Comparison of ENCODE assay signal across 8 cellular contexts in the genomic region with DNA sequence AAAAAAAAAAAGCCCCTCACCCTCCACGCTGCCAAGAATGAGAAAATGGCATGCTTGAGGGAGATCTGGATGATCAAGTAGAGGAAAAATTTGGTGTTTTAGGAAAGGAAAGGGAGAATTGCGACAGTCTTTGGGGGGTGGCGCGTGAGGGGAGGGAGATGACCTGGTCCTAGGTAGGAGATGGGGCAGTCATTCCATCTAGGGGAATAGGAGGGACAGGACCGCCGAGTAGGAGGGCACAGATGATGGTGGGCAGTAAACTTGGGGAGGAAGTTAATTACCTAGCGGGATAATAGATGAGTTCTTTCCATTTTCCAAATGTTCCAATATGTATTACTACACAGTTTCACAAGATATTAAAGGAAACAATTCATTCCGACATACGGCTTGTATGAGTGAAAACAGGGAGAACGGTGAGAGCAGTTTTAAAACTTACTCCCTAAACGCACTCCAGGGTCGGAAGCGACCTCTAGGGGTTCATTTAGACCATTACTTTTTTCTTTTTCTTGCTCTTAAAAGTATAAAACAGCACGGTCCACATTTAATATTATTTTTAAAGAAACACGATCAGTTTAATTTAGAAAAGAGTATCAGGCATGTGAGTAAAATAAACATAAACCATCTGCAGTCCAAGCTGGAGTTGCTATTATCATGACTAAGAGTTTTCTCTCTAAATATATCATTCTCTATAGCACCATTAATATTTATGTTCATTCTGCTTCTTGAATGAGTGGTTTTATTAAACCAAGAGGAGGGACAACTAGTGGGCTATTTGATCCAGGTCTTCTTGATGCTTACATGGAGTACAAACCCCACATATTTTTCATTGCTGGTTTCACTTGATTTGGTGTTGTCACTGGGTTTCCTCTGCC. TPM values are rescaled to one million over a fixed set of nuclear protein-coding genes. Genes with fewer than 3 reads are reported as not detected.
DNase-seq lines count a peak whose midpoint lies in the region; ATAC-seq, FAIRE-seq and TF ChIP-seq lines count a peak whose summit lies in the region.

No MANE protein-coding gene starts in this region.

- TF ChIP-seq CTCF in GM20000 (IDR thresholded peaks at IDR 0.05; ENCODE audit: extremely low read depth, missing control alignments) (peak; percentile 44), astrocyte (IDR thresholded peaks at IDR 0.05; ENCODE audit: insufficient read depth, low read depth, low read length) (peak; percentile 64)

- FAIRE-seq in astrocyte (lab: Jason Lieb, UNC), result no peak
- peak; percentile 74 for FAIRE-seq in islet of Langerhans (lab: Jason Lieb, UNC)

- no peak overlapping the region for H3K27ac ChIP-seq in CD4-positive, alpha-beta memory T cell (ENCODE audit: low read depth, low read length)
- H3K27ac ChIP-seq in astrocyte (ENCODE audit: low read depth, low read length) (no peak overlapping the region), stomach smooth muscle (ENCODE audit: low read length) (no peak overlapping the region)

- CTCF ChIA-PET in CD4-positive, alpha-beta memory T cell (lab: Charles Lee; ENCODE audit: partially characterized antibody), result interaction anchor here (0.7 to 6.0 kb wide), 15 partner anchors 8 to 233 kb away, joined by 3 to 38 read pairs (median 3); a partner anchor contains a TSS

- H3K9me3 Mint-ChIP-seq in CD4-positive, alpha-beta memory T cell, result peaks cover 0 to 2% (median 0%) of the 10 kb centered on the region in 8 donors
- H3K9me3 Mint-ChIP-seq in astrocyte (ENCODE audit: unreplicated experiment), result no peaks in the 10 kb centered on the region

- no peak overlapping the region for H3K4me3 ChIP-seq in CD4-positive, alpha-beta memory T cell (ENCODE audit: low read length in 2 of 2)
- peak overlapping the region; percentile 44 for H3K4me3 ChIP-seq in astrocyte (ENCODE audit: insufficient read depth, low read depth, low read length)
- peak overlapping the region; percentile 4 to 54 for H3K4me3 ChIP-seq in stomach smooth muscle (ENCODE audit: low read length in 2 of 2)

- no peaks in the 10 kb centered on the region for H3K36me3 ChIP-seq in CD4-positive, alpha-beta memory T cell (ENCODE audit: insufficient read depth, low read length)
- H3K36me3 ChIP-seq in astrocyte (ENCODE audit: insufficient read depth, low read length), result no peaks in the 10 kb centered on the region
- H3K36me3 ChIP-seq in stomach smooth muscle (ENCODE audit: control insufficient read depth in 2 of 2, insufficient read depth in 2 of 2, low read length in 2 of 2), result no peaks in the 10 kb centered on the region

- H3K27me3 ChIP-seq in CD4-positive, alpha-beta memory T cell (ENCODE audit: insufficient read depth, low read length), result no peaks in the 10 kb centered on the region
- H3K27me3 ChIP-seq in astrocyte (ENCODE audit: insufficient read depth, low read length) (peaks cover 3% of the 10 kb centered on the region), stomach smooth muscle (ENCODE audit: control insufficient read depth in 1 of 2, insufficient read depth in 2 of 2, low read length in 2 of 2) (peaks cover 0 to 2% of the 10 kb centered on the region in 2 donors)

- no peak for ATAC-seq in GM19397 (IDR thresholded peaks at IDR 0.05; ENCODE audit: unreplicated experiment)

- peak in 4 of 5 donors; percentile 60 to 64 (median 62) for DNase-seq in CD4-positive, alpha-beta memory T cell
- peak; percentile 47 for DNase-seq in GM20000 (ENCODE audit: low spot score)
- peak; percentile 55 for DNase-seq in NCI-H748 treated with DMSO at 0.1 percent for 48 hours (lab: John Stamatoyannopoulos, UW)
- no peak for DNase-seq in astrocyte (ENCODE audit: low read depth)
- no peak for DNase-seq in NCI-H2029 (lab: John Stamatoyannopoulos, UW)

- H3K4me3 Mint-ChIP-seq in CD4-positive, alpha-beta memory T cell, result peak overlapping the region; percentile 38 to 67 (median 58)
- peak overlapping the region; percentile 54 for H3K4me3 Mint-ChIP-seq in astrocyte (ENCODE audit: unreplicated experiment)

- no peaks in the 10 kb centered on the region for H4K20me1 ChIP-seq in astrocyte (ENCODE audit: insufficient read depth, low read length)

- H3K9ac ChIP-seq in astrocyte (ENCODE audit: low read length) (peak overlapping the region; percentile 52), stomach smooth muscle (ENCODE audit: low read length in 2 of 2) (peak overlapping the region in 1 of 2 donors; percentile 7)

- H3K4me1 Mint-ChIP-seq in CD4-positive, alpha-beta memory T cell, result peaks cover 16 to 38% (median 23%) of the 10 kb centered on the region in 4 donors
- H3K4me1 Mint-ChIP-seq in astrocyte (ENCODE audit: low read depth, unreplicated experiment), result peaks cover 5% of the 10 kb centered on the region

- peak overlapping the region; percentile 82 for H3K4me2 ChIP-seq in astrocyte (ENCODE audit: low read length)

- intact Hi-C loops in CD4-positive, alpha-beta memory T cell (cut with micrococcal nuclease), result loop anchor here (1.0 to 10.0 kb wide), 4 partner anchors 91 to 841 kb away; no protein-coding TSS in a partner anchor

- POLR2A ChIA-PET in CD4-positive, alpha-beta memory T cell (lab: Charles Lee; ENCODE audit: partially characterized antibody), result no interaction called here

- peaks cover 2 to 9% of the 10 kb centered on the region in 2 donors for H3K27me3 Mint-ChIP-seq in CD4-positive, alpha-beta memory T cell
- peaks cover 4% of the 10 kb centered on the region for H3K27me3 Mint-ChIP-seq in astrocyte (ENCODE audit: low read depth, unreplicated experiment)

- peak overlapping the region in 4 of 7 donors; percentile 16 to 54 (median 24) for H3K27ac Mint-ChIP-seq in CD4-positive, alpha-beta memory T cell
- H3K27ac Mint-ChIP-seq in astrocyte (ENCODE audit: unreplicated experiment), result no peak overlapping the region

- peaks cover 0 to 6% of the 10 kb centered on the region in 2 donors for H3K36me3 Mint-ChIP-seq in CD4-positive, alpha-beta memory T cell
- no peaks in the 10 kb centered on the region for H3K36me3 Mint-ChIP-seq in astrocyte (ENCODE audit: low read depth, unreplicated experiment)

- peak overlapping the region; percentile 73 for H2AFZ ChIP-seq in astrocyte (ENCODE audit: low read depth, low read length)

- H3K4me1 ChIP-seq in CD4-positive, alpha-beta memory T cell (ENCODE audit: insufficient read depth, low read length), result peaks cover 23% of the 10 kb centered on the region
- H3K4me1 ChIP-seq in astrocyte (ENCODE audit: insufficient read depth, low read length) (peaks cover 8% of the 10 kb centered on the region), stomach smooth muscle (ENCODE audit: control insufficient read depth, insufficient read depth, low read length) (peaks cover 16% of the 10 kb centered on the region)

- H3K9me3 ChIP-seq in CD4-positive, alpha-beta memory T cell (ENCODE audit: control insufficient read depth in 1 of 2, low read length in 2 of 2), result no peaks in the 10 kb centered on the region
- no peaks in the 10 kb centered on the region for H3K9me3 ChIP-seq in astrocyte (ENCODE audit: insufficient read depth, low read depth, low read length)
- H3K9me3 ChIP-seq in stomach smooth muscle (ENCODE audit: control insufficient read depth in 2 of 2, low read length in 2 of 2), result no peaks in the 10 kb centered on the region

- H3K79me2 ChIP-seq in astrocyte (ENCODE audit: insufficient read depth, low read length), result peaks cover 16% of the 10 kb centered on the region

RNA-seq across cellular contexts. Expression of a gene that starts 3.0 kb away (rescaled TPM):
- total RNA-seq in CD4-positive, alpha-beta memory T cell, result 10 to 100 TPM; 12.1 to 13.6 TPM
- polyA plus RNA-seq in CD4-positive, alpha-beta memory T cell, result 10 to 100 TPM in 1 of 2 donors, 1 to 10 TPM in 1; 4.5 to 11.6 TPM
- total RNA-seq in astrocyte, result 19.9 and 20.0 TPM in 2 replicates

RNA-seq across cellular contexts. Expression of a gene that starts 11.5 kb away (rescaled TPM):
- total RNA-seq in CD4-positive, alpha-beta memory T cell, result 1 to 10 TPM; 5.2 to 5.4 TPM
- polyA plus RNA-seq in CD4-positive, alpha-beta memory T cell, result 1 to 10 TPM; 2.3 to 6.7 TPM
- total RNA-seq in astrocyte, result 32.1 and 36.3 TPM in 2 replicates

RNA-seq across cellular contexts. Expression of a gene that starts 41.1 kb away (rescaled TPM):
- not detected for total RNA-seq in CD4-positive, alpha-beta memory T cell
- not detected for polyA plus RNA-seq in CD4-positive, alpha-beta memory T cell
- not detected in 2 replicates for total RNA-seq in astrocyte

Comparison
In these comparisons a context has a peak if more than half of its experiments do, and no peak if none do; other contexts are left out.
1. DNase-seq: peak in CD4-positive, alpha-beta memory T cell (4 of 5), GM20000 (single experiment) and NCI-H748 treated with DMSO at 0.1 percent for 48 hours (single experiment); none in astrocyte (single experiment) and NCI-H2029 (single experiment).
2. H3K4me3 ChIP-seq: peak in astrocyte (single experiment) and stomach smooth muscle (2 of 2); none in CD4-positive, alpha-beta memory T cell (0 of 2).